Comparison of ENCODE assay signal across 24 cellular contexts in the genomic region with DNA sequence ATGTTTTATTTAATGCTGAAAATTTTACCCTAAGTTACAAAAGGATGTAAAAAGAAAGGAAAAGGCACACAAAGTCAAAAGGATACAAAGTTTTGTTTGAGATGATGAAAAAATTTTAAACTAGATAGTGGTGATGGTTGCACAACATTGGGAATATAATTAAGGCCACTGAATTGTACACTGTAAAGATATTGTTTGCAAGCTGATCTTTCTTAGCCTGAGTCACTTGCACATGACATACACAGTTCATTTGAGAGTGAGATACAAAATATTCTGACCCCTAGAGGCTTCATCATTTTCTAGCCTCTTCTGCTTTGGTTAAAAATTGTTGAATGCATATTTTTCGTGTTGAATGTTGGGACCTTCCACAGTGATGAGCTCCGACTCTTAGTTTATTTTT.
DNase-seq lines count a peak whose midpoint lies in the region; ATAC-seq and TF ChIP-seq lines count a peak whose summit lies in the region.
"Had no signal": no experiment of that assay in that cellular context is flagged by ENCODE, and none has a peak within 500 bp of the region (broad histone marks: within the 10 kb centered on the region; RNA-seq: fewer than 3 reads in every experiment).

No MANE protein-coding gene starts in this region.

- H3K9me3 ChIP-seq in right cardiac atrium (ENCODE audit: control insufficient read depth, low read length) = no peaks in the 10 kb centered on the region
- H3K9me3 ChIP-seq: BLaER1 treated with 17β-estradiol and CSF1 and Interleukin-3, amounts not matched to agents 10 nM and 100 nM; Caco-2; prostate gland had no signal

- H3K4me3 ChIP-seq in cardiac fibroblast (replicated peaks in 1 of 2; ENCODE audit: low read depth in 2 of 2, low read length in 2 of 2) (no peak overlapping the region), right cardiac atrium (ENCODE audit: low read length) (no peak overlapping the region)
- H3K4me3 ChIP-seq: BLaER1 treated with 17β-estradiol and CSF1 and Interleukin-3, amounts not matched to agents 10 nM and 100 nM; prostate gland had no signal

- WGBS in right cardiac atrium = 93% methylated on average over 2 of the region's 2 CpGs

- intact Hi-C loops in right cardiac atrium (cut with DNase I) = no loop called here

- no peaks in the 10 kb centered on the region for H3K27me3 ChIP-seq in right cardiac atrium (ENCODE audit: control insufficient read depth, insufficient read depth)
- H3K27me3 ChIP-seq: BLaER1 treated with 17β-estradiol and CSF1 and Interleukin-3, amounts not matched to agents 10 nM and 100 nM had no signal

- DNase-seq in AG08395 (ENCODE audit: low spot score) = peak; percentile 3
- DNase-seq in LHCN-M2 (ENCODE audit: low read depth) = peak; percentile 47
- DNase-seq in cardiac fibroblast (ENCODE audit: low read depth in 2 of 2) = peak; percentile 10
- peak; percentile 87 for DNase-seq in foreskin melanocyte
- DNase-seq in caudate nucleus (lab: John Stamatoyannopoulos, UW) = no peak
- DNase-seq in right cardiac atrium = no peak
- DNase-seq: activated CD4-positive, alpha-beta memory T cell treated with anti-CD3 and anti-CD28 coated beads for 36 hours; activated effector memory CD4-positive, alpha-beta T cell treated with Interleukin-2 at 50 U/mL for 16 hours; activated naive CD8-positive, alpha-beta T cell treated with anti-CD3 and anti-CD28 coated beads, Interleukin-2, amount 10 ng/mL, durations not matched to agents 7 days and 5 days; Caco-2; DMS79; effector CD8-positive, alpha-beta T cell; erythroblast; head of caudate nucleus; NCI-H2029 treated with DMSO at 0.1 percent for 48 hours; NCI-H226; NCI-H82; Right ventricle myocardium superior had no signal

- no peak for ATAC-seq in GM19023 (IDR thresholded peaks at IDR 0.05; ENCODE audit: unreplicated experiment)
- ATAC-seq in GM18909 (IDR thresholded peaks at IDR 0.05; ENCODE audit: poor library complexity, unreplicated experiment) = no peak
- ATAC-seq in right cardiac atrium = no peak
- ATAC-seq: HCT116 had no signal

- no peak for TF ChIP-seq CTCF in cardiac fibroblast (IDR thresholded peaks at IDR 0.05; ENCODE audit: low read depth, low read length)

- H3K4me1 ChIP-seq in right cardiac atrium (ENCODE audit: control insufficient read depth, insufficient read depth, low read length) = no peaks in the 10 kb centered on the region
- H3K4me1 ChIP-seq: BLaER1 treated with 17β-estradiol and CSF1 and Interleukin-3, amounts not matched to agents 10 nM and 100 nM; Caco-2; prostate gland had no signal

- H3K27ac ChIP-seq in caudate nucleus (ENCODE audit: low read depth, low read length) (no peak overlapping the region), right cardiac atrium (ENCODE audit: low read length) (no peak overlapping the region)
- H3K27ac ChIP-seq: BLaER1 treated with 17β-estradiol and CSF1 and Interleukin-3, amounts not matched to agents 10 nM and 100 nM; HL-60; prostate gland had no signal

Comparison
In these comparisons a context has a peak if more than half of its experiments do, and no peak if none do; other contexts are left out.
1. DNase-seq: peak in AG08395 (single experiment), LHCN-M2 (single experiment), cardiac fibroblast (2 of 2) and foreskin melanocyte (single experiment); none in caudate nucleus (0 of 61) and right cardiac atrium (0 of 3).